ENCODE assay signal across 28 cellular contexts in the genomic region with DNA sequence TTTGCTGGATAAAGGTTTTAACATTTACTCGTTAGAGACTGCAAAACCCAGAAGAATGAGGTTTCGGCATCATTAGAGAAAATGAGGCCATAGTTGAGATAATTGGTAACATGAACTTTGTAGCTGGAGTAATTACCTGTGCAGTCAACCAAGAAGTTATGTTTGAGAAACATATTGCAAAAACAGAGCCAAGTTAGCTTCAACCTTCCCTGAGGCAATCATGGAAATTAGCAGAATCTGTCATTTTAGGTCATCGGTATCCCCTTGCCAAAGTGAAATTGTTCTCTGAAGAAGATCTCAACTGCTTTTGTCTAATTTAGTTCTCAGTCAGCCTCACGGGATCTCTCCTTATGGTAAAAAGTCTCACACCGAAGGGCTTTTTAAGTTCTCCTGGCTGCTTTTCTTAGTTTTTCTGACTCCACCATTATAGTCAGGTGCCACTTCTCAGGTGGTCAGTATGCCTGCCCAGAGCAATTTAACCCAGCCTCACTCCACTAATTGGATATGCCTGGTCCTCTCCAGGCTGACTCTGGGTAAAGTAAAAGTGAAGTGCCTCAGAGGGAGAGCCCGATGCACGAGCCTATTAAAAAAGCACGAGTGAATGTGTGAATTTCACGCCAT. TPM values are rescaled to one million over a fixed set of nuclear protein-coding genes. Genes with fewer than 3 reads are reported as not detected.
DNase-seq lines count a peak whose midpoint lies in the region; ATAC-seq and TF ChIP-seq lines count a peak whose summit lies in the region.
"Had no signal": no experiment of that assay in that cellular context is flagged by ENCODE, and none has a peak within 500 bp of the region (broad histone marks: within the 10 kb centered on the region; RNA-seq: fewer than 3 reads in every experiment).

No MANE protein-coding gene starts in this region.

- H3K9ac ChIP-seq in OCI-LY3 (ENCODE audit: low read length) (no peak overlapping the region), smooth muscle cell (ENCODE audit: low read depth) (no peak overlapping the region)
- H3K9ac ChIP-seq: BLaER1 treated with 17β-estradiol and CSF1 and Interleukin-3, amounts not matched to agents 10 nM and 100 nM had no signal

- H3K27ac ChIP-seq in OCI-LY3 (ENCODE audit: low read length) = no peak overlapping the region
- H3K27ac ChIP-seq in smooth muscle cell (ENCODE audit: low read depth) = no peak overlapping the region
- H3K27ac ChIP-seq: brain microvascular endothelial cell, colonic mucosa, esophagus squamous epithelium, gastrocnemius medialis, SK-N-MC, upper lobe of left lung, VCaP had no signal

- H3K9me3 ChIP-seq in OCI-LY3 (ENCODE audit: insufficient read depth, low read length) = no peaks in the 10 kb centered on the region
- H3K9me3 ChIP-seq in smooth muscle cell (replicated peaks; ENCODE audit: low read depth) = no peaks in the 10 kb centered on the region
- H3K9me3 ChIP-seq: BLaER1 treated with 17β-estradiol and CSF1 and Interleukin-3, amounts not matched to agents 10 nM and 100 nM; colonic mucosa; esophagus squamous epithelium; gastrocnemius medialis; upper lobe of left lung had no signal

- peaks cover 24% of the 10 kb centered on the region for H3K4me1 ChIP-seq in OCI-LY3 (ENCODE audit: low read length)
- peaks cover 4% of the 10 kb centered on the region for H3K4me1 ChIP-seq in smooth muscle cell (ENCODE audit: low read depth)
- H3K4me1 ChIP-seq: colonic mucosa, gastrocnemius medialis, upper lobe of left lung had no signal

- H3K79me2 ChIP-seq in OCI-LY3 (ENCODE audit: low read length) (peaks cover 92% of the 10 kb centered on the region), smooth muscle cell (ENCODE audit: low read depth) (no peaks in the 10 kb centered on the region)

- peaks cover 5% of the 10 kb centered on the region for H3K36me3 ChIP-seq in OCI-LY3 (replicated peaks; ENCODE audit: low read depth, low read length)
- no peaks in the 10 kb centered on the region for H3K36me3 ChIP-seq in smooth muscle cell (ENCODE audit: low read depth)
- H3K36me3 ChIP-seq: BLaER1 treated with 17β-estradiol and CSF1 and Interleukin-3, amounts not matched to agents 10 nM and 100 nM; brain microvascular endothelial cell; colonic mucosa; esophagus squamous epithelium; gastrocnemius medialis; upper lobe of left lung had no signal

- TF ChIP-seq CTCF in OCI-LY3 (IDR thresholded peaks at IDR 0.05; ENCODE audit: low read depth, low read length) (no peak), smooth muscle cell (IDR thresholded peaks at IDR 0.05; ENCODE audit: borderline replicate concordance, insufficient read depth, poor library complexity, severe bottlenecking) (no peak)

- H3F3A ChIP-seq in smooth muscle cell (ENCODE audit: low read depth) = no peaks in the 10 kb centered on the region

- H3K4me3 ChIP-seq in OCI-LY3 (ENCODE audit: low read length) (no peak overlapping the region), smooth muscle cell (no peak overlapping the region)
- H3K4me3 ChIP-seq: BLaER1 treated with 17β-estradiol and CSF1 and Interleukin-3, amounts not matched to agents 10 nM and 100 nM; colonic mucosa; esophagus squamous epithelium; gastrocnemius medialis; SK-N-MC; upper lobe of left lung had no signal

- 87% methylated on average over 9 of the region's 9 CpGs for WGBS in smooth muscle cell (ENCODE audit: low lambda C conversion rate)

- intact Hi-C loops in Right ventricle myocardium inferior (cut with DNase I) = no loop called here

- DNase-seq in NCI-H2196 (lab: John Stamatoyannopoulos, UW; ENCODE audit: unreplicated experiment) (peak; percentile 48), NCI-H2196 treated with DMSO at 0.1 percent for 48 hours (lab: John Stamatoyannopoulos, UW; ENCODE audit: unreplicated experiment) (no peak), NCI-H146 (lab: John Stamatoyannopoulos, UW) (peak; percentile 68), ACHN (no peak), Right ventricle myocardium inferior (ENCODE audit: missing footprints) (no peak), SHP77 treated with DMSO at 0.1 percent for 48 hours (lab: John Stamatoyannopoulos, UW) (no peak), smooth muscle cell (lab: John Stamatoyannopoulos, UW; ENCODE audit: unreplicated experiment) (no peak)
- DNase-seq: activated CD4-positive, alpha-beta T cell treated with anti-CD3 and anti-CD28 coated beads, Interleukin-2, amount 10 ng/mL, durations not matched to agents 24 days and 14 days; activated naive CD4-positive, alpha-beta T cell; activated T-cell treated with anti-CD3 and anti-CD28 coated beads, Interleukin-2, amount 50 U/mL, for 48 hours; colonic mucosa; effector memory CD8-positive, alpha-beta T cell; esophagus squamous epithelium; gastrocnemius medialis; HFFc6; hippocampal formation; naive B cell; NCI-H187; nucleus accumbens; substantia nigra; upper lobe of left lung had no signal

- no peaks in the 10 kb centered on the region for H3K27me3 ChIP-seq in OCI-LY3 (ENCODE audit: low read depth, low read length)
- no peaks in the 10 kb centered on the region for H3K27me3 ChIP-seq in smooth muscle cell (ENCODE audit: low read depth)
- H3K27me3 ChIP-seq: BLaER1 treated with 17β-estradiol and CSF1 and Interleukin-3, amounts not matched to agents 10 nM and 100 nM; brain microvascular endothelial cell; colonic mucosa; esophagus squamous epithelium; gastrocnemius medialis; upper lobe of left lung had no signal

- no peak overlapping the region for H2AFZ ChIP-seq in OCI-LY3 (ENCODE audit: low read depth, low read length)
- no peak overlapping the region for H2AFZ ChIP-seq in smooth muscle cell (ENCODE audit: low read depth)

- no peak for ATAC-seq in Right ventricle myocardium inferior
- ATAC-seq: effector memory CD8-positive, alpha-beta T cell; gastrocnemius medialis; left lobe of liver had no signal

- in situ Hi-C loops in ACHN (cut with HindIII; ENCODE audit: low pct_ligation_motif_present, low pct_unique_long_range_greater_than_20kb, low sequenced_read_pairs) = no loop called here

- H3K4me2 ChIP-seq in OCI-LY3 (ENCODE audit: low read length) (peak overlapping the region; percentile 53; the same call in 1 of the 2 replicates), smooth muscle cell (no peak overlapping the region)

- peaks cover 50% of the 10 kb centered on the region for H4K20me1 ChIP-seq in OCI-LY3 (ENCODE audit: insufficient read depth, low read length)
- H4K20me1 ChIP-seq in smooth muscle cell (ENCODE audit: low read depth) = no peaks in the 10 kb centered on the region
- H4K20me1 ChIP-seq: BLaER1 treated with 17β-estradiol and CSF1 and Interleukin-3, amounts not matched to agents 10 nM and 100 nM had no signal

RNA-seq across cellular contexts. Expression of a gene that starts 52.5 kb away (rescaled TPM):
- total RNA-seq in Right ventricle myocardium inferior = 0.30 TPM
- 0.22 and 0.49 TPM in 2 replicates for total RNA-seq in smooth muscle cell
- polyA plus RNA-seq in smooth muscle cell = 0.30 TPM in 1 of 2 replicates, not detected in the other
- total RNA-seq: activated CD4-positive, alpha-beta T cell treated with anti-CD3 and anti-CD28 coated beads, Interleukin-2, amount 10 ng/mL, durations not matched to agents 24 days and 14 days; T-helper 2 cell treated with Interferon-gamma antibody and Interleukin-4, amounts not matched to agents 100 ng/mL and 5 ng/mL, for 36 hours had no signal

Comparison
In these comparisons a context has a peak if more than half of its experiments do, and no peak if none do; other contexts are left out.
1. DNase-seq: peak in NCI-H2196 (single experiment) and NCI-H146 (single experiment); none in NCI-H2196 treated with DMSO at 0.1 percent for 48 hours (single experiment), ACHN (single experiment), Right ventricle myocardium inferior (single experiment), SHP77 treated with DMSO at 0.1 percent for 48 hours (single experiment) and smooth muscle cell (single experiment).